Comparison of ENCODE assay signal across 11 cellular contexts in the genomic region with DNA sequence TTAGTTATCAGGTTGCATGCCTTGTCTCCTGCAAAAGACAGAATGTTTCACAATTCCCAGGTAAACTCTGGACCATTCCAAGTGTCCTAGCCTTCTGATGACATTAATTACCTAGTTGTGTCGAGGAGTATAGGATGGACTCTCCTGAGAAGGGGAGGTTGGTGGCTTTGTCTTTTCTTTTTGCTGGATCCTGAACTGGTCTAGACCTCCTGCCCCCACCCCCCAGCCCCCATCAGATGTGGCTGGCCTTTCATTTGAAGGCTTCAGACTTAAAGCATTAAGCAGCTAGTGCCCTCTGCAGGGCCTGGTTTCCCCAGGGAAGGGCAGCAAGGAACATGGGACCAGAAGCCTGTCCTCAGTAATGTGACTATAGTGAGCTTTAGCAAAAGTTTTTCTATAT. TPM values are rescaled to one million over a fixed set of nuclear protein-coding genes. Genes with fewer than 3 reads are reported as not detected.
DNase-seq lines count a peak whose midpoint lies in the region; ATAC-seq, FAIRE-seq and TF ChIP-seq lines count a peak whose summit lies in the region.
"Had no signal": no experiment of that assay in that cellular context is flagged by ENCODE, and none has a peak within 500 bp of the region (broad histone marks: within the 10 kb centered on the region; RNA-seq: fewer than 3 reads in every experiment).

No MANE protein-coding gene starts in this region.

- FAIRE-seq in D721Med (lab: Jason Lieb, UNC): no peak

- H3K36me3 Mint-ChIP-seq in osteocyte (ENCODE audit: unreplicated experiment): peaks cover 16% of the 10 kb centered on the region

- DNase-seq in D721Med (ENCODE audit: insufficient read length, low spot score): no peak
- peak; percentile 38 for DNase-seq in M059J (ENCODE audit: low read depth)
- DNase-seq in choroid plexus epithelial cell (ENCODE audit: low read depth): no peak
- no peak for DNase-seq in osteocyte (ENCODE audit: extremely low spot score, unreplicated experiment)
- no peak for DNase-seq in NOMO-1 treated with dmso at 0.1 percent for 144 hours (lab: John Stamatoyannopoulos, UW; ENCODE audit: unreplicated experiment)
- DNase-seq in DMS153 treated with DMSO at 0.1 percent for 48 hours (lab: John Stamatoyannopoulos, UW; ENCODE audit: unreplicated experiment): no peak
- DNase-seq in H4 (ENCODE audit: low spot score): no peak
- DNase-seq: stimulated activated CD4-positive, alpha-beta T cell treated with anti-CD3 and anti-CD28 coated beads, Interleukin-4, amount 100 ng/mL, for 1 hour had no signal

- H3K27me3 Mint-ChIP-seq in osteocyte (ENCODE audit: unreplicated experiment): no peaks in the 10 kb centered on the region

- peak overlapping the region; percentile 47 for H3K27ac Mint-ChIP-seq in osteocyte (ENCODE audit: unreplicated experiment)
- H3K27ac Mint-ChIP-seq: mesothelial cell of epicardium had no signal

- no peak overlapping the region for H3K4me3 ChIP-seq in choroid plexus epithelial cell (ENCODE audit: low read depth, low read length)
- H3K4me3 ChIP-seq: GM23248 had no signal

- no peak for ATAC-seq in GM19463 (IDR thresholded peaks at IDR 0.05; ENCODE audit: unreplicated experiment)

- peaks cover 13% of the 10 kb centered on the region for H3K4me1 Mint-ChIP-seq in osteocyte (ENCODE audit: unreplicated experiment)
- H3K4me1 Mint-ChIP-seq: mesothelial cell of epicardium had no signal

- peak; percentile 33 for TF ChIP-seq CTCF in D721Med (IDR thresholded peaks at IDR 0.05; ENCODE audit: insufficient read depth, missing control alignments)
- peak; percentile 24 for TF ChIP-seq CTCF in choroid plexus epithelial cell (conservative IDR thresholded peaks at IDR 0.05; ENCODE audit: low read depth, low read length)
- TF ChIP-seq CTCF in osteocyte (IDR thresholded peaks at IDR 0.05): no peak

- H3K4me3 Mint-ChIP-seq in osteocyte (ENCODE audit: unreplicated experiment): no peak overlapping the region
- H3K4me3 Mint-ChIP-seq: mesothelial cell of epicardium had no signal

- H3K9me3 Mint-ChIP-seq in osteocyte (ENCODE audit: unreplicated experiment): no peaks in the 10 kb centered on the region
- H3K9me3 Mint-ChIP-seq: mesothelial cell of epicardium had no signal

RNA-seq across cellular contexts. Expression of a gene that starts 9.7 kb away (rescaled TPM):
- 353 and 496 TPM in 2 replicates for total RNA-seq in M059J (2014; rRNA removed; shearing (Covaris generic))
- 74.8 and 74.9 TPM in 2 replicates for total RNA-seq in osteocyte
- total RNA-seq in H4 (2014; rRNA removed; shearing (Covaris generic)): 66.0 and 88.8 TPM in 2 replicates

RNA-seq across cellular contexts. Expression of a gene that starts 27.1 kb away (rescaled TPM):
- 9.5 and 16.1 TPM in 2 replicates for total RNA-seq in M059J (2014; rRNA removed; shearing (Covaris generic))
- total RNA-seq in osteocyte: 28.9 and 30.2 TPM in 2 replicates
- 4.1 and 6.8 TPM in 2 replicates for total RNA-seq in H4 (2014; rRNA removed; shearing (Covaris generic))

RNA-seq across cellular contexts. Expression of a gene that starts 33.5 kb away (rescaled TPM):
- 5.9 and 7.7 TPM in 2 replicates for total RNA-seq in M059J (2014; rRNA removed; shearing (Covaris generic))
- 8.4 and 9.3 TPM in 2 replicates for total RNA-seq in osteocyte
- not detected in 2 replicates for total RNA-seq in H4 (2014; rRNA removed; shearing (Covaris generic))

RNA-seq across cellular contexts. Expression of a gene that starts 39.3 kb away (rescaled TPM):
- not detected in 2 replicates for total RNA-seq in M059J (2014; rRNA removed; shearing (Covaris generic))
- not detected in 2 replicates for total RNA-seq in osteocyte
- total RNA-seq in H4 (2014; rRNA removed; shearing (Covaris generic)): not detected in 2 replicates
- total RNA-seq: GM23248, mesothelial cell of epicardium had no signal
